ENCODE assay signal across 1 cellular context in genomic region chr17:28901866-28902818, GRCh38.
TF ChIP-seq lines count a peak whose summit lies in the region.

No MANE protein-coding gene starts in this region.

TF ChIP-seq in A549, 52 proteins besides CTCF, POLR2A, EP300 and RAD21 (continued from another document):
- TF ChIP-seq BCL3 (IDR thresholded peaks at IDR 0.05) (no peak), HES2 (IDR thresholded peaks at IDR 0.05) (no peak), RNF2 (IDR thresholded peaks at IDR 0.05; ENCODE audit: borderline replicate concordance, low read depth) (no peak), JUNB (IDR thresholded peaks at IDR 0.05) (no peak), ATOH8 (CRISPR knock-in tag; IDR thresholded peaks at IDR 0.05; ENCODE audit: low read depth) (no peak), FOXS1 (CRISPR knock-in tag; IDR thresholded peaks at IDR 0.05) (no peak), CHD2 (IDR thresholded peaks at IDR 0.05; ENCODE audit: low read length, partially characterized antibody) (no peak), PHF8 (IDR thresholded peaks at IDR 0.05; ENCODE audit: borderline replicate concordance, low read depth) (peak; percentile 71), KDM1A (IDR thresholded peaks at IDR 0.05; ENCODE audit: low read depth) (peak; percentile 65; the same call in 1 of the 2 replicates), HDAC2 (IDR thresholded peaks at IDR 0.05) (peak; percentile 73), HEYL (CRISPR knock-in tag; IDR thresholded peaks at IDR 0.05) (no peak), MAX (IDR thresholded peaks at IDR 0.05) (no peak; the same call in 1 of the 2 replicates), ZFP36 (IDR thresholded peaks at IDR 0.05; ENCODE audit: borderline replicate concordance, partially characterized antibody) (no peak), EHF (CRISPR knock-in tag; IDR thresholded peaks at IDR 0.05) (no peak), ELK1 (IDR thresholded peaks at IDR 0.05; ENCODE audit: low read depth, low read length) (no peak), CBX8 (IDR thresholded peaks at IDR 0.05) (no peak), ZC3H11A (IDR thresholded peaks at IDR 0.05) (no peak), ZSCAN20 (CRISPR knock-in tag; IDR thresholded peaks at IDR 0.05) (no peak)
- TF ChIP-seq, protein P1, sequence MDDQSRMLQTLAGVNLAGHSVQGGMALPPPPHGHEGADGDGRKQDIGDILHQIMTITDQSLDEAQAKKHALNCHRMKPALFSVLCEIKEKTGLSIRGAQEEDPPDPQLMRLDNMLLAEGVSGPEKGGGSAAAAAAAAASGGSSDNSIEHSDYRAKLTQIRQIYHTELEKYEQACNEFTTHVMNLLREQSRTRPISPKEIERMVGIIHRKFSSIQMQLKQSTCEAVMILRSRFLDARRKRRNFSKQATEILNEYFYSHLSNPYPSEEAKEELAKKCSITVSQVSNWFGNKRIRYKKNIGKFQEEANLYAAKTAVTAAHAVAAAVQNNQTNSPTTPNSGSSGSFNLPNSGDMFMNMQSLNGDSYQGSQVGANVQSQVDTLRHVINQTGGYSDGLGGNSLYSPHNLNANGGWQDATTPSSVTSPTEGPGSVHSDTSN (IDR thresholded peaks at IDR 0.05) = no peak
- TF ChIP-seq, protein P2, sequence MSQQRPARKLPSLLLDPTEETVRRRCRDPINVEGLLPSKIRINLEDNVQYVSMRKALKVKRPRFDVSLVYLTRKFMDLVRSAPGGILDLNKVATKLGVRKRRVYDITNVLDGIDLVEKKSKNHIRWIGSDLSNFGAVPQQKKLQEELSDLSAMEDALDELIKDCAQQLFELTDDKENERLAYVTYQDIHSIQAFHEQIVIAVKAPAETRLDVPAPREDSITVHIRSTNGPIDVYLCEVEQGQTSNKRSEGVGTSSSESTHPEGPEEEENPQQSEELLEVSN (IDR thresholded peaks at IDR 0.05; ENCODE audit: borderline replicate concordance, low read depth) = no peak
- TF ChIP-seq, protein P3, sequence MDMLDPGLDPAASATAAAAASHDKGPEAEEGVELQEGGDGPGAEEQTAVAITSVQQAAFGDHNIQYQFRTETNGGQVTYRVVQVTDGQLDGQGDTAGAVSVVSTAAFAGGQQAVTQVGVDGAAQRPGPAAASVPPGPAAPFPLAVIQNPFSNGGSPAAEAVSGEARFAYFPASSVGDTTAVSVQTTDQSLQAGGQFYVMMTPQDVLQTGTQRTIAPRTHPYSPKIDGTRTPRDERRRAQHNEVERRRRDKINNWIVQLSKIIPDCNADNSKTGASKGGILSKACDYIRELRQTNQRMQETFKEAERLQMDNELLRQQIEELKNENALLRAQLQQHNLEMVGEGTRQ (IDR thresholded peaks at IDR 0.05) = no peak
